19 cellular contexts compared by ENCODE assay signal in the genomic region with DNA sequence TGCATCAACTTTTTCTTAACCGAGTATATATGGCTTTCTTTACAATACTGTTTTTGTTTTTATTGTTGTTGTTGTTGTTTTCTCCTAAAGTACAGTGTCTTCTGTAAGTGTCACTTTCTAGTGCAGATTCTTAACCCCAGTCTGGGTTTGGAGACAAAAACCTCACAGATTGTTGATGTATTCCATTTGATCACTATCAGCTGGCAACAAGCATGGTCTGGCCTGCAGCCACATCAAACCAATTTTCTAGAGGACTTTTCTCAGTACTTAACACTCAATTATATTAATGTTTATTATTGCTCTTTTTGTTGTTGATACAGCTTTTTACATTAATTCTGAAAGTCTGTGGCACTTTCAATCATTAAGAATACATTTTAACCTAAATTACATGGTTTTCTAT. TPM values are rescaled to one million over a fixed set of nuclear protein-coding genes. Genes with fewer than 3 reads are reported as not detected.
DNase-seq lines count a peak whose midpoint lies in the region; ATAC-seq and TF ChIP-seq lines count a peak whose summit lies in the region.
"Had no signal": no experiment of that assay in that cellular context is flagged by ENCODE, and none has a peak within 500 bp of the region (broad histone marks: within the 10 kb centered on the region; RNA-seq: fewer than 3 reads in every experiment).

No MANE protein-coding gene starts in this region.

- DNase-seq in COR-L47 (lab: John Stamatoyannopoulos, UW) (peak; percentile 51), EH (ENCODE audit: low read depth) (peak; percentile 29), NCI-H69 (lab: John Stamatoyannopoulos, UW) (peak; percentile 81), fibroblast of the aortic adventitia (ENCODE audit: low read depth) (peak; percentile 8), KBM-7 (no peak), NCI-H128 (lab: John Stamatoyannopoulos, UW; ENCODE audit: unreplicated experiment) (no peak)
- DNase-seq: activated CD4-positive, alpha-beta T cell treated with anti-CD3 and anti-CD28 coated beads for 36 hours; activated naive CD4-positive, alpha-beta T cell treated with anti-CD3 and anti-CD28 coated beads, Interleukin-2, amount 10 ng/mL, durations not matched to agents 7 days and 5 days; cortex of kidney; islet precursor cell; natural killer cell; NCI-H1436 treated with DMSO at 0.1 percent for 48 hours; NCI-H524; PC-9; stimulated activated CD4-positive, alpha-beta T cell treated with anti-CD3 and anti-CD28 coated beads, Interleukin-4, amount 100 ng/mL, for 1 hour; substantia nigra had no signal

- TF ChIP-seq CTCF in fibroblast of the aortic adventitia (IDR thresholded peaks at IDR 0.05; ENCODE audit: insufficient read depth, low read length) = no peak

- ATAC-seq in HG03378 (IDR thresholded peaks at IDR 0.05; ENCODE audit: unreplicated experiment) = no peak
- ATAC-seq: activated CD4-positive, alpha-beta T cell treated with anti-CD3 and anti-CD28 coated beads for 36 hours; natural killer cell had no signal

- in situ Hi-C loops in KBM-7 (cut with MboI; ENCODE audit: low pct_unique_long_range_greater_than_20kb, low sequenced_read_pairs) = no loop called here

- no peak overlapping the region for H3K4me3 ChIP-seq in fibroblast of the aortic adventitia (ENCODE audit: low read depth, low read length)
- H3K4me3 ChIP-seq: breast epithelium, PC-9, skin epidermis had no signal

RNA-seq across cellular contexts. Expression of gene LRRN3, which starts 17.1 kb away (rescaled TPM):
- total RNA-seq in fibroblast of the aortic adventitia (ENCODE audit: low replicate concordance) = 2.7 and 5.0 TPM in 2 replicates
- total RNA-seq: PC-9 had no signal

Comparison
In these comparisons a context has a peak if more than half of its experiments do, and no peak if none do; other contexts are left out.
1. DNase-seq: peak in COR-L47 (single experiment), EH (single experiment), NCI-H69 (single experiment) and fibroblast of the aortic adventitia (single experiment); none in KBM-7 (single experiment) and NCI-H128 (single experiment).